25 cellular contexts compared by ENCODE assay signal in the genomic region with DNA sequence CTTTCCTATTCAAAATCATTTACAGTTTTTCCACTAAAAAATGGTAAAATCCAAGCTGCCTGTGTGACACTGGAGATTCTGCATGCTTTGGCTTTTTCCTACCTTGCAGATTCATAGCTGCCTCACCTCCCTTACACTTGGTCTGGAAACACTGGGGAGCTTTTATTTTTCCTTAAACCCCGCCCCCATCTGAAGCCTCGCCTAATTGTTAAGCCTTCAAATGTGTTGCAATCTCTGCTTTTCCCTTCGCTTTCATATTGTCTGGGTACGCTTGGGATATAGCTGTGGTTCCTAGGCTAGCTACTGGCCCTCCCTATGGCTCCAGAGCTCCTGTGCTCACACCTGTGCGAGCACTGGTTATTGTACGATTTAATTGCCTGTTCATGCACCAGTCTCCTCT.
"Had no signal": no experiment of that assay in that cellular context is flagged by ENCODE, and none has a peak within 500 bp of the region (broad histone marks: within the 10 kb centered on the region; RNA-seq: fewer than 3 reads in every experiment).

No MANE protein-coding gene starts in this region.

- H3K9me3 Mint-ChIP-seq: endodermal cell, nephron progenitor cell had no signal

- ATAC-seq: esophagus mucosa; gastrocnemius medialis; left lobe of liver; naive thymus-derived CD8-positive, alpha-beta T cell; right lobe of liver; stimulated activated naive B cell treated with anti-CD40 and anti-IgM and Interleukin-4, amounts not matched to agents 10 μg/mL and 1 μg/mL and 100 μg/mL, for 72 hours had no signal

- H3K4me1 Mint-ChIP-seq: naive thymus-derived CD8-positive, alpha-beta T cell; stimulated activated naive B cell treated with anti-CD40 and anti-IgM and Interleukin-4, amounts not matched to agents 10 μg/mL and 1 μg/mL and 100 μg/mL, for 72 hours had no signal

- H3K27ac Mint-ChIP-seq: dendritic cell treated with granulocyte-macrophage colony-stimulating factor and Interleukin-4, amounts not matched to agents 40 ng/mL and 50 ng/mL, for 4 days; endodermal cell; mesothelial cell of epicardium; naive thymus-derived CD8-positive, alpha-beta T cell; nephron progenitor cell; stimulated activated naive B cell treated with anti-CD40 and anti-IgM and Interleukin-4, amounts not matched to agents 10 μg/mL and 1 μg/mL and 100 μg/mL, for 72 hours; stimulated activated naive CD8-positive, alpha-beta T cell treated with anti-CD3 and anti-CD28 coated beads, Interleukin-15, Interleukin-2, amounts not matched to agents 100 ng/mL and 50 ng/mL, for 24 hours had no signal

- H3K27me3 ChIP-seq: gastrocnemius medialis, neutrophil, pancreas, right lobe of liver, tibial nerve had no signal

- H3K4me3 ChIP-seq: gastrocnemius medialis, lung, pancreas, right lobe of liver, thoracic aorta, tibial nerve had no signal

- H3K4me3 Mint-ChIP-seq: dendritic cell treated with granulocyte-macrophage colony-stimulating factor and Interleukin-4, amounts not matched to agents 40 ng/mL and 50 ng/mL, for 4 days; endodermal cell; mesothelial cell of epicardium; nephron progenitor cell; stimulated activated naive B cell treated with anti-CD40 and anti-IgM and Interleukin-4, amounts not matched to agents 10 μg/mL and 1 μg/mL and 100 μg/mL, for 72 hours; stimulated activated naive CD8-positive, alpha-beta T cell treated with anti-CD3 and anti-CD28 coated beads, Interleukin-15, Interleukin-2, amounts not matched to agents 100 ng/mL and 50 ng/mL, for 24 hours had no signal

- H3K9me3 ChIP-seq: gastrocnemius medialis, neutrophil, pancreas, right lobe of liver, thoracic aorta, tibial nerve had no signal

- H3K4me1 ChIP-seq: gastrocnemius medialis, pancreas, right lobe of liver, tibial nerve had no signal

- DNase-seq: cerebellar nuclear complex; effector CD8-positive, alpha-beta T cell; endodermal cell; foreskin fibroblast; gastrocnemius medialis; head of caudate nucleus; mesenchymal stem cell; naive thymus-derived CD8-positive, alpha-beta T cell; nephron progenitor cell; pancreas; right lobe of liver; small intestine; stimulated activated CD4-positive, alpha-beta T cell treated with anti-CD3 and anti-CD28 coated beads, Interleukin-15, amount 100 ng/mL, for 24 hours; stimulated activated CD4-positive, alpha-beta T cell treated with anti-CD3 and anti-CD28 coated beads, Interleukin-2, amount 100 ng/mL, for 48 hours; stimulated activated naive B cell treated with anti-CD40 and anti-IgM and Interleukin-4, amounts not matched to agents 10 μg/mL and 1 μg/mL and 100 μg/mL, for 72 hours had no signal

- H3K36me3 ChIP-seq: gastrocnemius medialis, neutrophil, pancreas, right lobe of liver, thoracic aorta, tibial nerve had no signal

- H3K27ac ChIP-seq: epithelial cell of prostate, gastrocnemius medialis, neutrophil, pancreas, right lobe of liver, thoracic aorta, tibial nerve had no signal

- H3K27me3 Mint-ChIP-seq: dendritic cell treated with granulocyte-macrophage colony-stimulating factor and Interleukin-4, amounts not matched to agents 40 ng/mL and 50 ng/mL, for 4 days; naive thymus-derived CD8-positive, alpha-beta T cell; stimulated activated naive B cell treated with anti-CD40 and anti-IgM and Interleukin-4, amounts not matched to agents 10 μg/mL and 1 μg/mL and 100 μg/mL, for 72 hours; stimulated activated naive CD8-positive, alpha-beta T cell treated with anti-CD3 and anti-CD28 coated beads, Interleukin-15, Interleukin-2, amounts not matched to agents 100 ng/mL and 50 ng/mL, for 24 hours had no signal

- H3K36me3 Mint-ChIP-seq: mesothelial cell of epicardium; naive thymus-derived CD8-positive, alpha-beta T cell; stimulated activated naive B cell treated with anti-CD40 and anti-IgM and Interleukin-4, amounts not matched to agents 10 μg/mL and 1 μg/mL and 100 μg/mL, for 72 hours had no signal
